Comparison of ENCODE assay signal across 8 cellular contexts in genomic region chrX:16718824-16719333, GRCh38. TPM values are rescaled to one million over a fixed set of nuclear protein-coding genes. Genes with fewer than 3 reads are reported as not detected.
DNase-seq lines count a peak whose midpoint lies in the region; ATAC-seq, FAIRE-seq and TF ChIP-seq lines count a peak whose summit lies in the region.

No MANE protein-coding gene starts in this region.

- peak overlapping the region; percentile 96 for H3K9ac ChIP-seq in keratinocyte (ENCODE audit: control insufficient read depth, extremely low read depth, insufficient read depth, low read length)

- no peaks in the 10 kb centered on the region for H3K9me1 ChIP-seq in keratinocyte (ENCODE audit: control insufficient read depth, extremely low read depth, insufficient read depth, low read length)

- TF ChIP-seq CTCF in activated CD8-positive, alpha-beta T cell treated with anti-CD3 and anti-CD28 coated beads for 36 hours (IDR thresholded peaks at IDR 0.05), result no peak
- TF ChIP-seq CTCF in keratinocyte (optimal IDR thresholded peaks at IDR 0.05 in 1 of 3, IDR thresholded peaks at IDR 0.05 in 1 of 3, conservative IDR thresholded peaks at IDR 0.05 in 1 of 3; ENCODE audit: extremely low read depth in 1 of 3, insufficient read depth in 2 of 3, low read length in 3 of 3) (no peak), transverse colon (IDR thresholded peaks at IDR 0.05) (no peak)

- H3K79me2 ChIP-seq in keratinocyte (ENCODE audit: control insufficient read depth, insufficient read depth, low read length), result peaks cover 40% of the 10 kb centered on the region

- dilution Hi-C loops in keratinocyte (cut with MboI; ENCODE audit: extremely low pct_ligation_motif_present, low sequenced_read_pairs), result no loop called here

- H3K9me3 Mint-ChIP-seq in activated CD8-positive, alpha-beta T cell treated with anti-CD3 and anti-CD28 coated beads for 36 hours, result no peaks in the 10 kb centered on the region

- POLR2A ChIA-PET in activated CD8-positive, alpha-beta T cell treated with anti-CD3 and anti-CD28 coated beads for 36 hours (lab: Charles Lee), result interaction anchor here (0.9 to 1.3 kb wide), 2 partner anchors 14 to 152 kb away, joined by 3 to 4 read pairs; no protein-coding TSS in a partner anchor

- peak overlapping the region; percentile 70 to 94 (median 92) for H3K4me3 ChIP-seq in keratinocyte (ENCODE audit: control insufficient read depth in 2 of 3, extremely low read depth in 1 of 3, insufficient read depth in 2 of 3, low read depth in 1 of 3, low read length in 3 of 3)
- peak overlapping the region; percentile 30 to 67 (median 48) for H3K4me3 ChIP-seq in transverse colon

- H3K27ac Mint-ChIP-seq in activated CD8-positive, alpha-beta T cell treated with anti-CD3 and anti-CD28 coated beads for 36 hours, result peak overlapping the region; percentile 93

- peak; percentile 26 for ATAC-seq in GM18861 (IDR thresholded peaks at IDR 0.05; ENCODE audit: unreplicated experiment)
- peak; percentile 30 for ATAC-seq in HG02870 (IDR thresholded peaks at IDR 0.05; ENCODE audit: unreplicated experiment)
- ATAC-seq in activated CD8-positive, alpha-beta T cell treated with anti-CD3 and anti-CD28 coated beads for 36 hours, result peak; percentile 13

- H2AFZ ChIP-seq in keratinocyte (ENCODE audit: control insufficient read depth, low read length), result peak overlapping the region; percentile 95

- H3K36me3 ChIP-seq in keratinocyte (ENCODE audit: control insufficient read depth in 2 of 2, extremely low read depth in 1 of 2, insufficient read depth in 2 of 2, low read length in 2 of 2) (no peaks in the 10 kb centered on the region), transverse colon (no peaks in the 10 kb centered on the region)

- H3K9me3 ChIP-seq in keratinocyte (ENCODE audit: control insufficient read depth, low read depth, low read length) (no peaks in the 10 kb centered on the region), transverse colon (no peaks in the 10 kb centered on the region)

- H3K27me3 ChIP-seq in keratinocyte (ENCODE audit: control insufficient read depth, extremely low read depth, insufficient read depth, low read length) (no peaks in the 10 kb centered on the region), transverse colon (no peaks in the 10 kb centered on the region)

- TF ChIP-seq POLR2A in transverse colon (IDR thresholded peaks at IDR 0.05), result no peak

- H3K4me2 ChIP-seq in keratinocyte (ENCODE audit: control insufficient read depth, extremely low read depth, insufficient read depth, low read depth, low read length), result peak overlapping the region; percentile 87

- FAIRE-seq in keratinocyte (lab: Jason Lieb, UNC), result no peak

- peak overlapping the region; percentile 78 for H3K4me3 Mint-ChIP-seq in activated CD8-positive, alpha-beta T cell treated with anti-CD3 and anti-CD28 coated beads for 36 hours

- H3K4me1 ChIP-seq in keratinocyte (ENCODE audit: control insufficient read depth, extremely low read depth, insufficient read depth, low read length) (peaks cover 7% of the 10 kb centered on the region), transverse colon (peaks cover 8 to 28% (median 13%) of the 10 kb centered on the region in 4 donors)

- CTCF ChIA-PET in activated CD8-positive, alpha-beta T cell treated with anti-CD3 and anti-CD28 coated beads for 36 hours (lab: Charles Lee), result no interaction called here

- H3K4me1 Mint-ChIP-seq in activated CD8-positive, alpha-beta T cell treated with anti-CD3 and anti-CD28 coated beads for 36 hours (ENCODE audit: low read depth), result peaks cover 25% of the 10 kb centered on the region

- peak overlapping the region; percentile 96 for H3K27ac ChIP-seq in keratinocyte (ENCODE audit: control insufficient read depth, insufficient read depth, low read length)
- peak overlapping the region; percentile 90 to 97 (median 93) for H3K27ac ChIP-seq in transverse colon

- no peaks in the 10 kb centered on the region for H3K27me3 Mint-ChIP-seq in activated CD8-positive, alpha-beta T cell treated with anti-CD3 and anti-CD28 coated beads for 36 hours

- no peaks in the 10 kb centered on the region for H4K20me1 ChIP-seq in keratinocyte (ENCODE audit: control insufficient read depth, extremely low read depth, insufficient read depth, low read length)

- 10 to 63% methylated on average over 1 to 6 of the region's 6 CpGs for WGBS in transverse colon (ENCODE audit: low coverage in 1 of 2), 2 donors

- peaks cover 4% of the 10 kb centered on the region for H3K36me3 Mint-ChIP-seq in activated CD8-positive, alpha-beta T cell treated with anti-CD3 and anti-CD28 coated beads for 36 hours (ENCODE audit: low read depth)

- TF ChIP-seq EP300 in transverse colon (IDR thresholded peaks at IDR 0.05; ENCODE audit: low read depth), result no peak

- intact Hi-C loops in activated CD8-positive, alpha-beta T cell treated with anti-CD3 and anti-CD28 coated beads for 36 hours (cut with micrococcal nuclease), result loop anchor here (10.0 kb wide), 1 partner anchor 66 kb away; the partner anchor contains the start of gene TXLNG
- intact Hi-C loops in transverse colon (cut with DNase I; ENCODE audit: low total_unique reads), result loop anchor here (5.0 kb wide), 1 partner anchor 438 kb away; no protein-coding TSS in a partner anchor

- in situ Hi-C loops in transverse colon (cut with MboI; ENCODE audit: low pct_ligation_motif_present in 1 of 4, low pct_unique_long_range_greater_than_20kb in 1 of 4, low sequenced_read_pairs in 3 of 4), result no loop called here

- DNase-seq in activated CD8-positive, alpha-beta T cell treated with anti-CD3 and anti-CD28 coated beads for 36 hours, result no peak
- DNase-seq in keratinocyte (ENCODE audit: low read depth, low spot score) (no peak), transverse colon (no peak), islet precursor cell (no peak), HK-2 (ENCODE audit: unreplicated experiment) (no peak), GF-D8 (lab: John Stamatoyannopoulos, UW) (no peak)

RNA-seq across cellular contexts. Expression of gene SYAP1, which starts 0.5 kb away (rescaled TPM):
- total RNA-seq in activated CD8-positive, alpha-beta T cell treated with anti-CD3 and anti-CD28 coated beads for 36 hours, result 10 to 100 TPM; 18.2 to 20.4 TPM
- 12.7 to 21.5 TPM (median 20.3 TPM) in 3 replicates for polyA plus RNA-seq in keratinocyte
- 55.4 TPM for polyA plus RNA-seq in keratinocyte (2011; ENCODE audit: low read depth)
- polyA plus RNA-seq in keratinocyte (2011; cell fraction: cytosol; rRNA removed), result 16.0 and 18.3 TPM in 2 replicates
- 11.6 and 13.4 TPM in 2 replicates for polyA plus RNA-seq in keratinocyte (2011; cell fraction: nucleus; rRNA removed)
- polyA plus RNA-seq in keratinocyte (2012; ENCODE audit: low replicate concordance), result 17.7 and 26.3 TPM in 2 replicates
- polyA minus RNA-seq in keratinocyte, result 7.5 to 18.2 TPM (median 14.1 TPM) in 3 replicates
- 19.8 TPM for polyA minus RNA-seq in keratinocyte (2011; cell fraction: cytosol; rRNA and poly(A)+ RNA removed)
- polyA minus RNA-seq in keratinocyte (2011; cell fraction: nucleus; rRNA and poly(A)+ RNA removed), result 8.0 and 13.1 TPM in 2 replicates
- 10 to 100 TPM; 25.3 to 34.1 (median 31.9) TPM for total RNA-seq in transverse colon

RNA-seq across cellular contexts. Expression of gene CTPS2, which starts 6.4 kb away (rescaled TPM):
- total RNA-seq in activated CD8-positive, alpha-beta T cell treated with anti-CD3 and anti-CD28 coated beads for 36 hours, result 1 to 10 TPM; 6.2 to 6.7 TPM
- 8.5 to 12.3 TPM (median 8.6 TPM) in 3 replicates for polyA plus RNA-seq in keratinocyte
- polyA plus RNA-seq in keratinocyte (2011; ENCODE audit: low read depth), result 4.2 TPM
- polyA plus RNA-seq in keratinocyte (2011; cell fraction: cytosol; rRNA removed), result 5.9 and 8.8 TPM in 2 replicates
- polyA plus RNA-seq in keratinocyte (2011; cell fraction: nucleus; rRNA removed), result 12.8 and 13.0 TPM in 2 replicates
- polyA plus RNA-seq in keratinocyte (2012; ENCODE audit: low replicate concordance), result 4.8 and 9.3 TPM in 2 replicates
- 3.1 to 15.3 TPM (median 12.3 TPM) in 3 replicates for polyA minus RNA-seq in keratinocyte
- 7.1 TPM for polyA minus RNA-seq in keratinocyte (2011; cell fraction: cytosol; rRNA and poly(A)+ RNA removed)
- 9.1 and 22.3 TPM in 2 replicates for polyA minus RNA-seq in keratinocyte (2011; cell fraction: nucleus; rRNA and poly(A)+ RNA removed)
- 10 to 100 TPM in 3 of 4 donors, 1 to 10 TPM in 1; 5.2 to 24.5 (median 15.1) TPM for total RNA-seq in transverse colon
